ENCODE assay signal across 28 cellular contexts in genomic region chr10:71513454-71513853, GRCh38.
"Had no signal": no experiment of that assay in that cellular context is flagged by ENCODE, and none has a peak within 500 bp of the region (broad histone marks: within the 10 kb centered on the region; RNA-seq: fewer than 3 reads in every experiment).

No MANE protein-coding gene starts in this region.

- H3K27ac ChIP-seq: cardiac muscle cell, SJCRH30, SK-N-MC, WERI-Rb-1 had no signal

- ATAC-seq: activated CD8-positive, alpha-beta memory T cell treated with anti-CD3 and anti-CD28 coated beads, Interleukin-2, amount 10 ng/mL, durations not matched to agents 7 days and 5 days; Panc1 had no signal

- H3K4me3 ChIP-seq: cardiac muscle cell, SJCRH30, SK-N-MC had no signal

- H3K27me3 ChIP-seq: cardiac muscle cell, SJCRH30 had no signal

- H3K36me3 ChIP-seq: cardiac muscle cell, SJCRH30 had no signal

- DNase-seq: activated CD4-positive, alpha-beta memory T cell treated with anti-CD3 and anti-CD28 coated beads, Interleukin-2, amount 10 ng/mL, durations not matched to agents 7 days and 5 days; activated CD4-positive, alpha-beta T cell treated with anti-CD3 and anti-CD28 coated beads for 1 hour; activated CD4-positive, alpha-beta T cell treated with anti-CD3 and anti-CD28 coated beads for 48 hours; activated CD4-positive, CD25-positive, alpha-beta regulatory T cell; activated CD8-positive, alpha-beta memory T cell treated with anti-CD3 and anti-CD28 coated beads for 24 hours; activated CD8-positive, alpha-beta memory T cell treated with anti-CD3 and anti-CD28 coated beads, Interleukin-2, amount 10 ng/mL, durations not matched to agents 7 days and 5 days; activated CD8-positive, alpha-beta memory T cell treated with anti-CD3 and anti-CD28 coated beads, Interleukin-2, amount 50 U/mL, for 48 hours; activated effector memory CD4-positive, alpha-beta T cell treated with anti-CD3 and anti-CD28 coated beads, Interleukin-2, amount 50 U/mL, for 16 hours; activated naive CD4-positive, alpha-beta T cell; activated naive CD4-positive, alpha-beta T cell treated with anti-CD3 and anti-CD28 coated beads, Interleukin-2, amount 50 U/mL, for 16 hours; activated naive CD8-positive, alpha-beta T cell treated with anti-CD3 and anti-CD28 coated beads for 36 hours; activated T-cell treated with anti-CD3 and anti-CD28 coated beads, Interleukin-2, amount 50 U/mL, for 48 hours; amniotic stem cell; Karpas-422; NCI-H1417 treated with DMSO at 0.1 percent for 48 hours; NCI-H187 treated with DMSO at 0.1 percent for 48 hours; NCI-H2081; NCI-H2171 treated with DMSO at 0.1 percent for 48 hours; NCI-H2227 treated with DMSO at 0.1 percent for 48 hours; NCI-H446; NCI-H526 treated with DMSO at 0.1 percent for 48 hours; NCI-H774; OCI-M1; WERI-Rb-1 had no signal

- H3K9me3 ChIP-seq: SJCRH30 had no signal
